Comparison of ENCODE assay signal across 10 cellular contexts in the genomic region with DNA sequence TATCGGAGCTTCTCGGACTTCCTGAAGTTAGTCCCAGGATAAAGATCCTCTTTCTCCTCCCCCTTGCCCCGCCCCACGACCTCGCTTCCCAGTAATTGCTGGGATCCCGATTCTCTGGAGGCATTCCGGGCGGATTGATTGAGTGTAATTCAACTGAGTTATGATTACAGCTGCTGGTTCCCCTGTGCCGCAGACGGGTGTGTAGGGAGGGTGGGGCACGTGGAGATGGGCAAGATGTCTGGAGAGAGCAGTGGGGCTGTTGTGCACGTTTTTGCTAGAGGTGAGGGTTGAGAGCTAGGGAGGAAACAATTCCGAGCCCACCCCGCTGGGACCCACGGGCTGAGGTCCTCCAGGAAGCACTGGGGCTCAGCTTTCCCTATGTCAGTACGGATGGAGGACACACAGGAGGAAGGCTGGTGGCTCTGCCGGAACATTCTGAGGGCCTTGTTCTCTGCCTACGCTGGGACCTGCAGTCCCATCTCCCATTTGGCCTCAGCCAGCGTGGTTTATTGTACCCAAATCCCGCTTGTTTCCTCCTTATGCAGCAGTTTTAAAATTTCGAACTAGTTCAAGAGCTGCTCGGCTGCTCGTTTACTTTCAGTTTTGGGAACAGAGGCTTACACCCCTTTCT. TPM values are rescaled to one million over a fixed set of nuclear protein-coding genes. Genes with fewer than 3 reads are reported as not detected.
DNase-seq lines count a peak whose midpoint lies in the region; ATAC-seq, FAIRE-seq and TF ChIP-seq lines count a peak whose summit lies in the region.
"Had no signal": no experiment of that assay in that cellular context is flagged by ENCODE, and none has a peak within 500 bp of the region (broad histone marks: within the 10 kb centered on the region; RNA-seq: fewer than 3 reads in every experiment).

No MANE protein-coding gene starts in this region.

- no peak for FAIRE-seq in keratinocyte (lab: Jason Lieb, UNC)

- no peaks in the 10 kb centered on the region for H3K79me2 ChIP-seq in keratinocyte (ENCODE audit: control insufficient read depth, insufficient read depth, low read length)

- intact Hi-C loops in activated CD4-positive, alpha-beta memory T cell treated with anti-CD3 and anti-CD28 coated beads for 36 hours (cut with micrococcal nuclease), result loop anchor here (5.0 kb wide), 1 partner anchor 205 kb away; the partner anchor contains the start of gene DMRT1
- intact Hi-C loops in stomach (cut with DNase I; ENCODE audit: low total_unique reads) (no loop called here), Caco-2 (cut with micrococcal nuclease; ENCODE audit: unreplicated experiment) (no loop called here)

- peak; percentile 41 for DNase-seq in DMS53 (lab: John Stamatoyannopoulos, UW)
- DNase-seq in DMS53 treated with DMSO at 0.1 percent for 48 hours (lab: John Stamatoyannopoulos, UW; ENCODE audit: unreplicated experiment), result no peak
- DNase-seq in activated CD4-positive, alpha-beta memory T cell treated with anti-CD3 and anti-CD28 coated beads for 36 hours, result peak; percentile 37
- DNase-seq in keratinocyte (ENCODE audit: low read depth, low spot score), result no peak
- DNase-seq in stomach, result no peak
- no peak for DNase-seq in NCI-H345 (lab: John Stamatoyannopoulos, UW)
- DNase-seq in Caco-2, result no peak

- H3K9me3 ChIP-seq in keratinocyte (ENCODE audit: control insufficient read depth, low read depth, low read length) (peaks cover 7% of the 10 kb centered on the region), stomach (peaks cover 0 to 30% (median 3%) of the 10 kb centered on the region in 4 donors), Caco-2 (no peaks in the 10 kb centered on the region)

- H3K4me1 ChIP-seq in keratinocyte (ENCODE audit: control insufficient read depth, extremely low read depth, insufficient read depth, low read length) (peaks cover 7% of the 10 kb centered on the region), stomach (peaks cover 35 to 77% (median 57%) of the 10 kb centered on the region in 4 donors), Caco-2 (peaks cover 4% of the 10 kb centered on the region; the same call in 1 of the 2 replicates)

- no peak for ATAC-seq in GM18502 (IDR thresholded peaks at IDR 0.05; ENCODE audit: poor library complexity, unreplicated experiment)

- CTCF ChIA-PET in activated CD4-positive, alpha-beta memory T cell treated with anti-CD3 and anti-CD28 coated beads for 36 hours (lab: Charles Lee), result interaction anchor here (1.2 to 1.4 kb wide), 2 partner anchors 38 to 50 kb away, joined by 3 to 7 read pairs; no protein-coding TSS in a partner anchor
- CTCF ChIA-PET in Caco-2 (lab: Charles Lee), result no interaction called here

- H4K20me1 ChIP-seq in keratinocyte (ENCODE audit: control insufficient read depth, extremely low read depth, insufficient read depth, low read length), result no peaks in the 10 kb centered on the region

- peaks cover 80% of the 10 kb centered on the region for H3K27me3 Mint-ChIP-seq in activated CD4-positive, alpha-beta memory T cell treated with anti-CD3 and anti-CD28 coated beads for 36 hours
- no peaks in the 10 kb centered on the region for H3K27me3 Mint-ChIP-seq in Caco-2 (ENCODE audit: insufficient read depth, unreplicated experiment)

- no peaks in the 10 kb centered on the region for H3K9me1 ChIP-seq in keratinocyte (ENCODE audit: control insufficient read depth, extremely low read depth, insufficient read depth, low read length)

- H3K27ac ChIP-seq in keratinocyte (ENCODE audit: control insufficient read depth, insufficient read depth, low read length) (no peak overlapping the region), stomach (no peak overlapping the region)
- H3K27ac ChIP-seq: 22Rv1 had no signal

- H3K4me1 Mint-ChIP-seq in activated CD4-positive, alpha-beta memory T cell treated with anti-CD3 and anti-CD28 coated beads for 36 hours (ENCODE audit: low read depth), result peaks cover 64% of the 10 kb centered on the region
- no peaks in the 10 kb centered on the region for H3K4me1 Mint-ChIP-seq in Caco-2 (ENCODE audit: low read depth, unreplicated experiment)

- TF ChIP-seq CTCF in keratinocyte (optimal IDR thresholded peaks at IDR 0.05 in 1 of 3, IDR thresholded peaks at IDR 0.05 in 1 of 3, conservative IDR thresholded peaks at IDR 0.05 in 1 of 3; ENCODE audit: extremely low read depth in 1 of 3, insufficient read depth in 2 of 3, low read length in 3 of 3) (no peak), stomach (IDR thresholded peaks at IDR 0.05) (no peak), Caco-2 (IDR thresholded peaks at IDR 0.05; ENCODE audit: insufficient read depth in 1 of 2, low read depth in 1 of 2, low read length in 1 of 2, severe bottlenecking in 1 of 2, unreplicated experiment in 1 of 2) (no peak)

- H3K27me3 ChIP-seq in keratinocyte (ENCODE audit: control insufficient read depth, extremely low read depth, insufficient read depth, low read length) (peaks cover 97% of the 10 kb centered on the region), stomach (peaks cover 52 to 100% (median 97%) of the 10 kb centered on the region in 3 donors), Caco-2 (replicated peaks; ENCODE audit: control insufficient read depth, insufficient read depth, low read length) (no peaks in the 10 kb centered on the region)

- peaks cover 13% of the 10 kb centered on the region for H3K36me3 Mint-ChIP-seq in activated CD4-positive, alpha-beta memory T cell treated with anti-CD3 and anti-CD28 coated beads for 36 hours
- H3K36me3 Mint-ChIP-seq in Caco-2 (ENCODE audit: insufficient read depth, unreplicated experiment), result peaks cover 5% of the 10 kb centered on the region

- 4 to 8% (median 5%) methylated on average over 23 of the region's 23 CpGs for WGBS in stomach, 5 donors

- H3K4me3 ChIP-seq in keratinocyte (ENCODE audit: control insufficient read depth in 2 of 3, extremely low read depth in 1 of 3, insufficient read depth in 2 of 3, low read depth in 1 of 3, low read length in 3 of 3) (peak overlapping the region in 2 of 3 experiments; percentile 50 to 69), stomach (peak overlapping the region; percentile 40 to 59 (median 53)), Caco-2 (ENCODE audit: low read depth, low read length) (no peak overlapping the region)

- H3K27ac Mint-ChIP-seq in activated CD4-positive, alpha-beta memory T cell treated with anti-CD3 and anti-CD28 coated beads for 36 hours, result no peak overlapping the region
- no peak overlapping the region for H3K27ac Mint-ChIP-seq in Caco-2 (ENCODE audit: unreplicated experiment)

- H3K4me3 Mint-ChIP-seq in activated CD4-positive, alpha-beta memory T cell treated with anti-CD3 and anti-CD28 coated beads for 36 hours, result peak overlapping the region; percentile 79
- H3K4me3 Mint-ChIP-seq in Caco-2 (ENCODE audit: unreplicated experiment), result no peak overlapping the region

- POLR2A ChIA-PET in activated CD4-positive, alpha-beta memory T cell treated with anti-CD3 and anti-CD28 coated beads for 36 hours (lab: Charles Lee), result no interaction called here
- POLR2A ChIA-PET in Caco-2 (lab: Charles Lee), result no interaction called here

- no TSS peak for BruUV-seq in Caco-2 (replicated peaks; lab: Mats Ljungman, UMichigan)

- peak overlapping the region; percentile 63 for H2AFZ ChIP-seq in keratinocyte (ENCODE audit: control insufficient read depth, low read length)

- dilution Hi-C loops in keratinocyte (cut with MboI; ENCODE audit: extremely low pct_ligation_motif_present, low sequenced_read_pairs), result no loop called here

- TF ChIP-seq EP300 in stomach (IDR thresholded peaks at IDR 0.05), result no peak

- no peak for TF ChIP-seq POLR2A in stomach (IDR thresholded peaks at IDR 0.05)

- no peak overlapping the region for H3K9ac ChIP-seq in keratinocyte (ENCODE audit: control insufficient read depth, extremely low read depth, insufficient read depth, low read length)

- no peaks in the 10 kb centered on the region for H3K36me3 ChIP-seq in keratinocyte (ENCODE audit: control insufficient read depth in 2 of 2, extremely low read depth in 1 of 2, insufficient read depth in 2 of 2, low read length in 2 of 2)
- no peaks in the 10 kb centered on the region for H3K36me3 ChIP-seq in stomach
- H3K36me3 ChIP-seq in Caco-2 (ENCODE audit: control insufficient read depth, insufficient read depth, low read length), result no peaks in the 10 kb centered on the region

- H3K9me3 Mint-ChIP-seq in activated CD4-positive, alpha-beta memory T cell treated with anti-CD3 and anti-CD28 coated beads for 36 hours, result no peaks in the 10 kb centered on the region
- H3K9me3 Mint-ChIP-seq in Caco-2 (ENCODE audit: unreplicated experiment), result no peaks in the 10 kb centered on the region

- peak overlapping the region; percentile 79 for H3K4me2 ChIP-seq in keratinocyte (ENCODE audit: control insufficient read depth, extremely low read depth, insufficient read depth, low read depth, low read length)

RNA-seq across cellular contexts. Expression of gene DMRT2, which starts 2.4 kb away (rescaled TPM):
- under 1 TPM; 0.24 to 0.58 TPM for total RNA-seq in activated CD4-positive, alpha-beta memory T cell treated with anti-CD3 and anti-CD28 coated beads for 36 hours
- polyA plus RNA-seq in keratinocyte (0.04 TPM in 1 of 3 replicates, not detected in the others), stomach (under 1 TPM in 1 of 3 donors, not detected in 2; 0.08 TPM)
- polyA plus RNA-seq in keratinocyte (2011; ENCODE audit: low read depth), result not detected
- polyA plus RNA-seq in keratinocyte (2011; cell fraction: cytosol; rRNA removed), result not detected in 2 replicates
- not detected in 2 replicates for polyA plus RNA-seq in keratinocyte (2011; cell fraction: nucleus; rRNA removed)
- not detected in 2 replicates for polyA plus RNA-seq in keratinocyte (2012; ENCODE audit: low replicate concordance)
- polyA minus RNA-seq in keratinocyte, result not detected in 3 replicates
- polyA minus RNA-seq in keratinocyte (2011; cell fraction: cytosol; rRNA and poly(A)+ RNA removed), result not detected
- polyA minus RNA-seq in keratinocyte (2011; cell fraction: nucleus; rRNA and poly(A)+ RNA removed), result not detected in 2 replicates
- total RNA-seq in stomach (10 to 100 TPM in 1 of 5 donors, 1 to 10 TPM in 1, not detected in 3; 2.3 to 23.2 TPM), Caco-2 (2022) (0.61 and 0.70 TPM in 2 replicates)
- total RNA-seq: temporal lobe had no signal

Comparison
In these comparisons a context has a peak if more than half of its experiments do, and no peak if none do; other contexts are left out.
1. DNase-seq: peak in DMS53 (single experiment) and activated CD4-positive, alpha-beta memory T cell treated with anti-CD3 and anti-CD28 coated beads for 36 hours (single experiment); none in DMS53 treated with DMSO at 0.1 percent for 48 hours (single experiment), keratinocyte (single experiment), stomach (single experiment), NCI-H345 (single experiment) and Caco-2 (0 of 2).